In genomic region chr11:86257446-86257845, GRCh38 we compare ENCODE assay signal across 22 cellular contexts. TPM values are rescaled to one million over a fixed set of nuclear protein-coding genes. Genes with fewer than 3 reads are reported as not detected.
DNase-seq lines count a peak whose midpoint lies in the region; ATAC-seq and TF ChIP-seq lines count a peak whose summit lies in the region.
"Had no signal": no experiment of that assay in that cellular context is flagged by ENCODE, and none has a peak within 500 bp of the region (broad histone marks: within the 10 kb centered on the region; RNA-seq: fewer than 3 reads in every experiment).

No MANE protein-coding gene starts in this region.

- peaks cover 29% of the 10 kb centered on the region for H3K36me3 Mint-ChIP-seq in activated naive CD4-positive, alpha-beta T cell treated with anti-CD3 and anti-CD28 coated beads for 36 hours (ENCODE audit: low read depth)
- peaks cover 12% of the 10 kb centered on the region for H3K36me3 Mint-ChIP-seq in mesothelial cell of epicardium

- no peak for DNase-seq in activated naive CD4-positive, alpha-beta T cell treated with anti-CD3 and anti-CD28 coated beads for 36 hours
- DNase-seq in activated naive CD4-positive, alpha-beta T cell treated with Interleukin-2 at 50 U/mL for 16 hours: no peak
- DNase-seq in OCI-LY7 (ENCODE audit: low spot score) (no peak), mesothelial cell of epicardium (ENCODE audit: low spot score in 2 of 2, unreplicated experiment in 2 of 2) (no peak), Right ventricle myocardium superior (no peak), activated gamma-delta T cell treated with Interleukin-2 at 50 U/mL for 16 hours (no peak), COR-L47 (lab: John Stamatoyannopoulos, UW) (no peak)
- DNase-seq: ACHN, DMS79 treated with DMSO at 0.1 percent for 48 hours, GM23248, Kasumi-1, MM.1S, NCI-H1105, NCI-H187 treated with DMSO at 0.1 percent for 48 hours, NCI-H2227 treated with DMSO at 0.1 percent for 48 hours, NCI-H510A treated with DMSO at 0.1 percent for 48 hours, NCI-H774, OCI-M1, SHP77 treated with DMSO at 0.1 percent for 48 hours had no signal

- H3K4me2 ChIP-seq in OCI-LY7 (ENCODE audit: low read length): no peak overlapping the region

- no peaks in the 10 kb centered on the region for H3K9me3 ChIP-seq in OCI-LY7 (ENCODE audit: low read length)
- H3K9me3 ChIP-seq: HAP-1 had no signal

- H3K9me2 ChIP-seq in OCI-LY7 (ENCODE audit: insufficient read depth, low read length): no peaks in the 10 kb centered on the region

- peaks cover 39% of the 10 kb centered on the region; the same call in 1 of the 2 replicates for H3K79me2 ChIP-seq in OCI-LY7 (ENCODE audit: insufficient read depth, low read depth, low read length)

- POLR2A ChIA-PET in OCI-LY7 (lab: Charles Lee): interaction anchor here (0.6 to 0.7 kb wide), 2 partner anchors 8 to 262 kb away, joined by 5 read pairs; no protein-coding TSS in a partner anchor

- peak overlapping the region; percentile 51 for H3K27ac Mint-ChIP-seq in activated naive CD4-positive, alpha-beta T cell treated with anti-CD3 and anti-CD28 coated beads for 36 hours
- peak overlapping the region; percentile 74 for H3K27ac Mint-ChIP-seq in mesothelial cell of epicardium

- H4K20me1 ChIP-seq in OCI-LY7 (ENCODE audit: insufficient read depth, low read length): peaks cover 5% of the 10 kb centered on the region; the same call in 1 of the 2 replicates

- intact Hi-C loops in activated naive CD4-positive, alpha-beta T cell treated with anti-CD3 and anti-CD28 coated beads for 36 hours (cut with micrococcal nuclease): no loop called here
- intact Hi-C loops in OCI-LY7 (cut with micrococcal nuclease; ENCODE audit: unreplicated experiment): no loop called here
- intact Hi-C loops in Right ventricle myocardium superior (cut with DNase I): no loop called here

- no peaks in the 10 kb centered on the region for H3K4me1 ChIP-seq in OCI-LY7 (ENCODE audit: insufficient read depth, low read length, poor library complexity, severe bottlenecking)

- CTCF ChIA-PET in activated naive CD4-positive, alpha-beta T cell treated with anti-CD3 and anti-CD28 coated beads for 36 hours (lab: Charles Lee): interaction anchor here (1.6 kb wide), 1 partner anchor 63 kb away, joined by 4 read pairs; no protein-coding TSS in a partner anchor
- CTCF ChIA-PET in OCI-LY7 (lab: Charles Lee; ENCODE audit: unreplicated experiment): no interaction called here

- H3K4me1 Mint-ChIP-seq in activated naive CD4-positive, alpha-beta T cell treated with anti-CD3 and anti-CD28 coated beads for 36 hours (ENCODE audit: low read depth): peaks cover 49% of the 10 kb centered on the region
- H3K4me1 Mint-ChIP-seq in mesothelial cell of epicardium: peaks cover 7% of the 10 kb centered on the region

- no peak overlapping the region for H3K4me3 ChIP-seq in OCI-LY7 (ENCODE audit: low read depth, low read length, poor library complexity, severe bottlenecking)
- H3K4me3 ChIP-seq: GM23248, HAP-1 had no signal

- TSS peak; percentile 25 for BruUV-seq in OCI-LY7 (replicated peaks; lab: Mats Ljungman, UMichigan)

- no peaks in the 10 kb centered on the region for H3K9me3 Mint-ChIP-seq in activated naive CD4-positive, alpha-beta T cell treated with anti-CD3 and anti-CD28 coated beads for 36 hours
- no peaks in the 10 kb centered on the region for H3K9me3 Mint-ChIP-seq in mesothelial cell of epicardium
- H3K9me3 Mint-ChIP-seq: IgD-negative memory B cell had no signal

- no peak overlapping the region for H2AFZ ChIP-seq in OCI-LY7 (ENCODE audit: low read length)
- H2AFZ ChIP-seq: GM23248 had no signal

- TF ChIP-seq CTCF in OCI-LY7 (conservative IDR thresholded peaks at IDR 0.05; ENCODE audit: low read length): no peak
- no peak for TF ChIP-seq CTCF in mesothelial cell of epicardium (IDR thresholded peaks at IDR 0.05; ENCODE audit: unreplicated experiment)

- no peak overlapping the region for H3K4me3 Mint-ChIP-seq in activated naive CD4-positive, alpha-beta T cell treated with anti-CD3 and anti-CD28 coated beads for 36 hours
- H3K4me3 Mint-ChIP-seq in mesothelial cell of epicardium: no peak overlapping the region

- no peak overlapping the region for H3K27ac ChIP-seq in OCI-LY7 (ENCODE audit: low read depth, low read length, poor library complexity, severe bottlenecking)
- H3K27ac ChIP-seq: C4-2B, GM23248 had no signal

- H3K27me3 Mint-ChIP-seq in activated naive CD4-positive, alpha-beta T cell treated with anti-CD3 and anti-CD28 coated beads for 36 hours (ENCODE audit: low read depth): no peaks in the 10 kb centered on the region
- no peaks in the 10 kb centered on the region for H3K27me3 Mint-ChIP-seq in mesothelial cell of epicardium (ENCODE audit: low read depth)
- H3K27me3 Mint-ChIP-seq: IgD-negative memory B cell had no signal

- peaks cover 86% of the 10 kb centered on the region for H3K36me3 ChIP-seq in OCI-LY7 (ENCODE audit: insufficient read depth, low read length)

- no peak for ATAC-seq in Right ventricle myocardium superior (ENCODE audit: poor library complexity)

RNA-seq across cellular contexts. Expression of gene EED, which starts 12.9 kb away (rescaled TPM):
- total RNA-seq in activated naive CD4-positive, alpha-beta T cell treated with anti-CD3 and anti-CD28 coated beads for 36 hours: 10 to 100 TPM; 60.4 to 61.0 TPM
- total RNA-seq in OCI-LY7 (2014; rRNA removed; shearing (Covaris generic)): 25.2 and 30.4 TPM in 2 replicates
- 34.4 and 40.2 TPM in 2 replicates for total RNA-seq in OCI-LY7 (2022)
- 30.5 to 32.4 TPM (median 30.6 TPM) in 3 replicates for total RNA-seq in mesothelial cell of epicardium
- 13.2 TPM for total RNA-seq in Right ventricle myocardium superior

RNA-seq across cellular contexts. Expression of gene HIKESHI, which starts 44.6 kb away (rescaled TPM):
- 10 to 100 TPM; 40.4 to 41.9 TPM for total RNA-seq in activated naive CD4-positive, alpha-beta T cell treated with anti-CD3 and anti-CD28 coated beads for 36 hours
- 22.2 and 34.9 TPM in 2 replicates for total RNA-seq in OCI-LY7 (2014; rRNA removed; shearing (Covaris generic))
- 43.9 and 48.6 TPM in 2 replicates for total RNA-seq in OCI-LY7 (2022)
- total RNA-seq in mesothelial cell of epicardium: 38.0 to 43.4 TPM (median 39.5 TPM) in 3 replicates
- 48.0 TPM for total RNA-seq in Right ventricle myocardium superior
